Comparison of ENCODE assay signal across 14 cellular contexts in genomic region chr9:97636903-97637302, GRCh38. TPM values are rescaled to one million over a fixed set of nuclear protein-coding genes. Genes with fewer than 3 reads are reported as not detected.
DNase-seq lines count a peak whose midpoint lies in the region; ATAC-seq, FAIRE-seq and TF ChIP-seq lines count a peak whose summit lies in the region.
"Had no signal": no experiment of that assay in that cellular context is flagged by ENCODE, and none has a peak within 500 bp of the region (broad histone marks: within the 10 kb centered on the region; RNA-seq: fewer than 3 reads in every experiment).

No MANE protein-coding gene starts in this region.

- ATAC-seq in HepG2 (no peak), right lobe of liver (no peak), sciatic nerve (no peak)
- ATAC-seq in effector memory CD8-positive, alpha-beta T cell (replicated peaks): no peak
- ATAC-seq: activated CD8-positive, alpha-beta memory T cell treated with anti-CD3 and anti-CD28 coated beads, Interleukin-2, amount 10 ng/mL, durations not matched to agents 7 days and 5 days had no signal

- no peaks in the 10 kb centered on the region for H3K27me3 Mint-ChIP-seq in effector memory CD8-positive, alpha-beta T cell
- H3K27me3 Mint-ChIP-seq in type B pancreatic cell: no peaks in the 10 kb centered on the region
- H3K27me3 Mint-ChIP-seq: activated CD8-positive, alpha-beta memory T cell treated with anti-CD3 and anti-CD28 coated beads, Interleukin-2, amount 10 ng/mL, durations not matched to agents 7 days and 5 days had no signal

- H3K4me2 ChIP-seq in HepG2 (ENCODE audit: low read depth, low read length) (peak overlapping the region; percentile 47), OCI-LY1 (ENCODE audit: low read length) (peak overlapping the region; percentile 68)

- H3K27ac Mint-ChIP-seq in effector memory CD8-positive, alpha-beta T cell: peak overlapping the region; percentile 9 to 45
- H3K27ac Mint-ChIP-seq in type B pancreatic cell: no peak overlapping the region
- H3K27ac Mint-ChIP-seq: activated CD8-positive, alpha-beta memory T cell treated with anti-CD3 and anti-CD28 coated beads, Interleukin-2, amount 10 ng/mL, durations not matched to agents 7 days and 5 days had no signal

- H3K4me1 ChIP-seq in HepG2 (ENCODE audit: insufficient read depth, low read length) (peaks cover 45% of the 10 kb centered on the region), right lobe of liver (peaks cover 0 to 34% (median 9%) of the 10 kb centered on the region in 4 donors), OCI-LY1 (ENCODE audit: insufficient read depth, low read length, severe bottlenecking) (peaks cover 43% of the 10 kb centered on the region), A673 (ENCODE audit: insufficient read depth, low read length, poor library complexity, severe bottlenecking) (peaks cover 16% of the 10 kb centered on the region)

- peaks cover 34% of the 10 kb centered on the region for H3K36me3 Mint-ChIP-seq in effector memory CD8-positive, alpha-beta T cell (ENCODE audit: insufficient read depth)
- H3K36me3 Mint-ChIP-seq in type B pancreatic cell: no peaks in the 10 kb centered on the region

- H4K20me1 ChIP-seq in HepG2 (ENCODE audit: insufficient read depth, low read length): peaks cover 8% of the 10 kb centered on the region
- H4K20me1 ChIP-seq in OCI-LY1 (ENCODE audit: insufficient read depth, low read length): no peaks in the 10 kb centered on the region

- H3K27me3 ChIP-seq in HepG2 (ENCODE audit: control insufficient read depth in 1 of 2, insufficient read depth in 2 of 2, low read length in 2 of 2) (peaks cover 0 to 8% of the 10 kb centered on the region in 2 experiments; a peak in 1 of 5 replicates), right lobe of liver (no peaks in the 10 kb centered on the region), OCI-LY1 (ENCODE audit: insufficient read depth, low read length) (no peaks in the 10 kb centered on the region), A673 (replicated peaks; ENCODE audit: insufficient read depth, low read depth, low read length, poor library complexity) (no peaks in the 10 kb centered on the region)
- H3K27me3 ChIP-seq: stomach had no signal

- no TSS peak for BruUV-seq in HepG2 (replicated peaks; lab: Mats Ljungman, UMichigan)
- no TSS peak for BruUV-seq in A673 (replicated peaks; lab: Mats Ljungman, UMichigan)

- CTCF ChIA-PET in HepG2 (lab: Yijun Ruan, JAX; ENCODE audit: low intra/inter-chr PET ratio, low total read pairs): no interaction called here
- CTCF ChIA-PET in A673 (lab: Charles Lee): no interaction called here

- no peaks in the 10 kb centered on the region for H3F3A ChIP-seq in OCI-LY1 (ENCODE audit: insufficient read depth, low read length)

- H3K9me3 ChIP-seq in HepG2 (ENCODE audit: low read length): no peaks in the 10 kb centered on the region
- no peaks in the 10 kb centered on the region for H3K9me3 ChIP-seq in right lobe of liver
- no peaks in the 10 kb centered on the region for H3K9me3 ChIP-seq in OCI-LY1 (ENCODE audit: low read length)
- H3K9me3 ChIP-seq in A673 (ENCODE audit: low read depth, low read length, poor library complexity, severe bottlenecking): no peaks in the 10 kb centered on the region
- H3K9me3 ChIP-seq: stomach had no signal

- intact Hi-C loops in HepG2 (cut with micrococcal nuclease; ENCODE audit: unreplicated experiment): loop anchor here (10.0 kb wide), 1 partner anchor 348 kb away; the partner anchor contains the start of gene ANP32B
- intact Hi-C loops in right lobe of liver (cut with DNase I): no loop called here
- intact Hi-C loops in sciatic nerve (cut with DNase I): no loop called here
- intact Hi-C loops in A673 (cut with micrococcal nuclease; ENCODE audit: unreplicated experiment): no loop called here

- FAIRE-seq in HepG2 (lab: Jason Lieb, UNC): no peak

- in situ Hi-C loops in HepG2 (cut with HindIII; ENCODE audit: extremely low pct_ligation_motif_present, low pct_unique_long_range_greater_than_20kb): no loop called here

- H3K9me2 ChIP-seq in OCI-LY1 (ENCODE audit: low read depth, low read length): no peaks in the 10 kb centered on the region

- H3K9me3 Mint-ChIP-seq in effector memory CD8-positive, alpha-beta T cell: no peaks in the 10 kb centered on the region
- no peaks in the 10 kb centered on the region for H3K9me3 Mint-ChIP-seq in type B pancreatic cell

- DNase-seq in HepG2 (ENCODE audit: low spot score) (no peak), right lobe of liver (no peak), type B pancreatic cell (ENCODE audit: extremely low spot score, unreplicated experiment) (no peak), sciatic nerve (ENCODE audit: low spot score) (no peak), hippocampal formation (lab: John Stamatoyannopoulos, UW) (no peak), A673 (ENCODE audit: low spot score) (no peak)
- no peak for DNase-seq in effector memory CD8-positive, alpha-beta T cell
- DNase-seq: activated CD8-positive, alpha-beta memory T cell treated with anti-CD3 and anti-CD28 coated beads, Interleukin-2, amount 10 ng/mL, durations not matched to agents 7 days and 5 days; hypothalamus; NK-92 treated with Interleukin-12 subunit alpha and Interleukin-12 subunit beta, amount 100 ng/mL, for 24 hours; stimulated activated CD4-positive, alpha-beta T cell treated with anti-CD3 and anti-CD28 coated beads, Interleukin-2, amount 100 ng/mL, for 48 hours; stomach; T-helper 1 cell had no signal

- TF ChIP-seq CTCF in HepG2 (CRISPR knock-in tag; IDR thresholded peaks at IDR 0.05) (no peak), right lobe of liver (IDR thresholded peaks at IDR 0.05) (no peak), OCI-LY1 (IDR thresholded peaks at IDR 0.05; ENCODE audit: low read length) (no peak), type B pancreatic cell (conservative IDR thresholded peaks at IDR 0.05) (no peak), A673 (conservative IDR thresholded peaks at IDR 0.05; ENCODE audit: low read depth, low read length) (no peak)

- WGBS in HepG2 (ENCODE audit: low lambda C conversion rate): 92% methylated on average over 3 of the region's 3 CpGs
- WGBS in right lobe of liver (ENCODE audit: insufficient coverage, low coverage, low lambda C conversion rate, missing lambda C conversion rate): 82% methylated on average over 3 of the region's 3 CpGs

- H3K4me1 Mint-ChIP-seq in effector memory CD8-positive, alpha-beta T cell (ENCODE audit: low read depth in 2 of 2): peaks cover 41 to 60% of the 10 kb centered on the region in 2 donors
- peaks cover 28% of the 10 kb centered on the region for H3K4me1 Mint-ChIP-seq in type B pancreatic cell (ENCODE audit: unreplicated experiment)

- no peak for TF ChIP-seq EP300 in HepG2 (IDR thresholded peaks at IDR 0.05; ENCODE audit: low read depth in 2 of 2, low read length in 2 of 2)
- no peak for TF ChIP-seq EP300 in HepG2 (CRISPR knock-in tag; IDR thresholded peaks at IDR 0.05; ENCODE audit: borderline replicate concordance)

- POLR2A ChIA-PET in HepG2 (lab: Yijun Ruan, JAX) (interaction anchor here (0.6 kb wide), 1 partner anchor 618 kb away, joined by 3 read pairs; the partner anchor contains the start of gene TBC1D2), A673 (lab: Charles Lee; ENCODE audit: low non-redundant PET) (no interaction called here)

- H3K4me3 Mint-ChIP-seq in effector memory CD8-positive, alpha-beta T cell: peak overlapping the region in 1 of 2 donors; percentile 47
- peak overlapping the region; percentile 58 for H3K4me3 Mint-ChIP-seq in type B pancreatic cell
- H3K4me3 Mint-ChIP-seq: activated CD8-positive, alpha-beta memory T cell treated with anti-CD3 and anti-CD28 coated beads, Interleukin-2, amount 10 ng/mL, durations not matched to agents 7 days and 5 days had no signal

- H2AFZ ChIP-seq in HepG2 (ENCODE audit: low read length) (no peak overlapping the region), OCI-LY1 (ENCODE audit: low read length) (no peak overlapping the region)

- no peak overlapping the region for H3K27ac ChIP-seq in HepG2 (ENCODE audit: extremely low read length, insufficient read depth, low read length)
- no peak overlapping the region for H3K27ac ChIP-seq in right lobe of liver
- H3K27ac ChIP-seq in OCI-LY1 (ENCODE audit: low read depth, low read length, poor library complexity, severe bottlenecking): no peak overlapping the region
- no peak overlapping the region for H3K27ac ChIP-seq in A673 (ENCODE audit: low read depth, low read length, poor library complexity, severe bottlenecking)
- H3K27ac ChIP-seq: stomach had no signal

- H3K9ac ChIP-seq in HepG2 (ENCODE audit: insufficient read depth, low read depth, low read length) (0 out of 2 replicates have a peak overlapping the region, but pooled peaks have one; percentile 31), OCI-LY1 (ENCODE audit: low read length) (peak overlapping the region; percentile 41; the same call in 1 of the 2 replicates)

- TF ChIP-seq POLR2A in HepG2 (IDR thresholded peaks at IDR 0.05; ENCODE audit: insufficient read depth in 1 of 2, low read depth in 2 of 2, low read length in 2 of 2): no peak
- TF ChIP-seq POLR2A in right lobe of liver (IDR thresholded peaks at IDR 0.05): no peak

- H3K4me3 ChIP-seq in HepG2 (replicated peaks in 1 of 3; ENCODE audit: insufficient read depth in 1 of 3, low read depth in 2 of 3, low read length in 3 of 3) (peak overlapping the region in 1 of 3 experiments; percentile 13; a peak in 1 of 6 replicates), right lobe of liver (no peak overlapping the region), OCI-LY1 (ENCODE audit: low read depth, low read length, poor library complexity, severe bottlenecking) (peak overlapping the region; percentile 37), A673 (ENCODE audit: low read depth, low read length, poor library complexity, severe bottlenecking) (no peak overlapping the region)
- H3K4me3 ChIP-seq: stomach had no signal

- H3K36me3 ChIP-seq in HepG2 (replicated peaks in 1 of 2; ENCODE audit: control insufficient read depth in 1 of 2, insufficient read depth in 2 of 2, low read length in 2 of 2) (peaks cover 0 to 5% of the 10 kb centered on the region in 2 experiments; a peak in 3 of 5 replicates), right lobe of liver (peaks cover 0 to 13% (median 0%) of the 10 kb centered on the region in 4 donors), OCI-LY1 (ENCODE audit: insufficient read depth, low read length) (peaks cover 23% of the 10 kb centered on the region; the same call in 1 of the 2 replicates), A673 (ENCODE audit: insufficient read depth, low read length, poor library complexity, severe bottlenecking) (peaks cover 10% of the 10 kb centered on the region)

- no peak for TF ChIP-seq RAD21 in HepG2 (CRISPR knock-in tag; IDR thresholded peaks at IDR 0.05)

- H3K79me2 ChIP-seq in HepG2 (ENCODE audit: insufficient read depth, low read length): peaks cover 77% of the 10 kb centered on the region
- H3K79me2 ChIP-seq in OCI-LY1 (ENCODE audit: insufficient read depth, low read length): peaks cover 87% of the 10 kb centered on the region

RNA-seq across cellular contexts. Expression of gene NCBP1, which starts 3.3 kb away (rescaled TPM):
- total RNA-seq in HepG2 (2016; rRNA removed; fragmentation: Illumina TruSeq; extraction: Trizol): 40.2 and 46.5 TPM in 2 replicates
- total RNA-seq in HepG2 (2016; cell fraction: cytosol; rRNA removed; fragmentation: Illumina TruSeq; extraction: Trizol; ENCODE audit: low read depth): 6.3 and 9.7 TPM in 2 replicates
- 41.4 and 48.1 TPM in 2 replicates for total RNA-seq in HepG2 (2016; cell fraction: insoluble cytoplasmic fraction; rRNA removed; fragmentation: Illumina TruSeq; extraction: Trizol)
- 11.1 and 11.8 TPM in 2 replicates for total RNA-seq in HepG2 (2016; cell fraction: membrane; rRNA removed; fragmentation: Illumina TruSeq; extraction: Trizol)
- total RNA-seq in HepG2 (2016; cell fraction: nucleus; rRNA removed; fragmentation: Illumina TruSeq; extraction: Trizol): 42.6 and 52.6 TPM in 2 replicates
- polyA plus RNA-seq in HepG2 (2011; rRNA removed): 12.4 and 13.3 TPM in 2 replicates
- polyA plus RNA-seq in HepG2 (2011; cell fraction: cytosol; rRNA removed): 5.2 and 6.8 TPM in 2 replicates
- 15.4 and 22.1 TPM in 2 replicates for polyA plus RNA-seq in HepG2 (2011; cell fraction: nucleus; rRNA removed)
- polyA plus RNA-seq in HepG2 (2012): 15.3 and 22.1 TPM in 2 replicates
- 2.3 and 2.6 TPM in 2 replicates for polyA plus RNA-seq in HepG2 (2016; cell fraction: cytosol; fragmentation: Illumina TruSeq; extraction: Trizol; ENCODE audit: low read depth)
- 35.0 and 36.2 TPM in 2 replicates for polyA plus RNA-seq in HepG2 (2016; cell fraction: insoluble cytoplasmic fraction; fragmentation: Illumina TruSeq; extraction: Trizol; ENCODE audit: low read depth)
- polyA plus RNA-seq in HepG2 (2016; cell fraction: membrane; fragmentation: Illumina TruSeq; extraction: Trizol; ENCODE audit: low read depth): 3.4 and 6.0 TPM in 2 replicates
- polyA plus RNA-seq in HepG2 (2016; cell fraction: nucleus; fragmentation: Illumina TruSeq; extraction: Trizol; ENCODE audit: insufficient read depth, low read depth): 46.0 and 62.4 TPM in 2 replicates
- 15.9 and 28.1 TPM in 2 replicates for polyA minus RNA-seq in HepG2 (2011; rRNA and poly(A)+ RNA removed; ENCODE audit: low replicate concordance)
- polyA minus RNA-seq in HepG2 (2011; cell fraction: cytosol; rRNA and poly(A)+ RNA removed): 8.4 and 10.3 TPM in 2 replicates
- 51.0 and 59.1 TPM in 2 replicates for polyA minus RNA-seq in HepG2 (2011; cell fraction: nucleus; rRNA and poly(A)+ RNA removed)
- total RNA-seq in right lobe of liver: 10 to 100 TPM; 10.9 to 15.3 (median 12.5) TPM
- 41.8 and 44.4 TPM in 2 replicates for total RNA-seq in type B pancreatic cell (ENCODE audit: low replicate concordance)
- total RNA-seq in sciatic nerve: 24.7 TPM
- total RNA-seq in A673 (2021): 49.8 and 57.9 TPM in 2 replicates

RNA-seq across cellular contexts. Expression of gene TSTD2, which starts 3.7 kb away (rescaled TPM):
- 16.0 and 17.0 TPM in 2 replicates for total RNA-seq in HepG2 (2016; rRNA removed; fragmentation: Illumina TruSeq; extraction: Trizol)
- 2.0 and 2.6 TPM in 2 replicates for total RNA-seq in HepG2 (2016; cell fraction: cytosol; rRNA removed; fragmentation: Illumina TruSeq; extraction: Trizol; ENCODE audit: low read depth)
- total RNA-seq in HepG2 (2016; cell fraction: insoluble cytoplasmic fraction; rRNA removed; fragmentation: Illumina TruSeq; extraction: Trizol): 15.0 and 16.1 TPM in 2 replicates
- total RNA-seq in HepG2 (2016; cell fraction: membrane; rRNA removed; fragmentation: Illumina TruSeq; extraction: Trizol): 6.6 and 7.8 TPM in 2 replicates
- 23.1 and 25.4 TPM in 2 replicates for total RNA-seq in HepG2 (2016; cell fraction: nucleus; rRNA removed; fragmentation: Illumina TruSeq; extraction: Trizol)
- polyA plus RNA-seq in HepG2 (2011; rRNA removed): 23.1 and 26.5 TPM in 2 replicates
- polyA plus RNA-seq in HepG2 (2011; cell fraction: cytosol; rRNA removed): 11.0 and 13.8 TPM in 2 replicates
- 39.2 and 49.7 TPM in 2 replicates for polyA plus RNA-seq in HepG2 (2011; cell fraction: nucleus; rRNA removed)
- polyA plus RNA-seq in HepG2 (2012): 16.2 and 19.0 TPM in 2 replicates
- polyA plus RNA-seq in HepG2 (2016; cell fraction: cytosol; fragmentation: Illumina TruSeq; extraction: Trizol; ENCODE audit: low read depth): 1.2 TPM in 2 replicates
- polyA plus RNA-seq in HepG2 (2016; cell fraction: insoluble cytoplasmic fraction; fragmentation: Illumina TruSeq; extraction: Trizol; ENCODE audit: low read depth): 13.7 and 13.9 TPM in 2 replicates
- 3.1 and 3.8 TPM in 2 replicates for polyA plus RNA-seq in HepG2 (2016; cell fraction: membrane; fragmentation: Illumina TruSeq; extraction: Trizol; ENCODE audit: low read depth)
- polyA plus RNA-seq in HepG2 (2016; cell fraction: nucleus; fragmentation: Illumina TruSeq; extraction: Trizol; ENCODE audit: insufficient read depth, low read depth): 36.4 and 38.7 TPM in 2 replicates
- polyA minus RNA-seq in HepG2 (2011; rRNA and poly(A)+ RNA removed; ENCODE audit: low replicate concordance): 24.8 and 29.2 TPM in 2 replicates
- 16.7 and 21.4 TPM in 2 replicates for polyA minus RNA-seq in HepG2 (2011; cell fraction: cytosol; rRNA and poly(A)+ RNA removed)
- 49.7 and 59.2 TPM in 2 replicates for polyA minus RNA-seq in HepG2 (2011; cell fraction: nucleus; rRNA and poly(A)+ RNA removed)
- total RNA-seq in right lobe of liver: 10 to 100 TPM in 1 of 6 experiments, 1 to 10 TPM in 5; 7.9 to 10.2 (median 9.0) TPM
- total RNA-seq in type B pancreatic cell (ENCODE audit: low replicate concordance): 17.9 and 24.9 TPM in 2 replicates
- total RNA-seq in sciatic nerve: 29.4 TPM
- 29.7 and 31.2 TPM in 2 replicates for total RNA-seq in A673 (2021)
